In genomic region chr6:47762502-47762901, GRCh38 we compare ENCODE assay signal across 19 cellular contexts. TPM values are rescaled to one million over a fixed set of nuclear protein-coding genes. Genes with fewer than 3 reads are reported as not detected.
DNase-seq lines count a peak whose midpoint lies in the region; ATAC-seq, FAIRE-seq and TF ChIP-seq lines count a peak whose summit lies in the region.
"Had no signal": no experiment of that assay in that cellular context is flagged by ENCODE, and none has a peak within 500 bp of the region (broad histone marks: within the 10 kb centered on the region; RNA-seq: fewer than 3 reads in every experiment).

No MANE protein-coding gene starts in this region.

- ATAC-seq in HG03342 (IDR thresholded peaks at IDR 0.05; ENCODE audit: unreplicated experiment) (no peak), GM18502 (IDR thresholded peaks at IDR 0.05; ENCODE audit: poor library complexity, unreplicated experiment) (no peak)

- peak overlapping the region; percentile 2; the same call in 1 of the 2 replicates for H3K4me3 ChIP-seq in OCI-LY3 (ENCODE audit: low read length)
- H3K4me3 ChIP-seq: GM23248 had no signal

- H3K4me1 ChIP-seq in OCI-LY3 (ENCODE audit: low read length) = peaks cover 19% of the 10 kb centered on the region

- peaks cover 9% of the 10 kb centered on the region; the same call in 1 of the 2 replicates for H3K9me3 ChIP-seq in OCI-LY3 (ENCODE audit: insufficient read depth, low read length)

- H3K79me2 ChIP-seq in OCI-LY3 (ENCODE audit: low read length) = no peaks in the 10 kb centered on the region

- no peaks in the 10 kb centered on the region for H3K27me3 ChIP-seq in OCI-LY3 (ENCODE audit: low read depth, low read length)

- peak overlapping the region; percentile 8; the same call in 1 of the 2 replicates for H3K4me2 ChIP-seq in OCI-LY3 (ENCODE audit: low read length)

- no peak for TF ChIP-seq CTCF in 22Rv1 (IDR thresholded peaks at IDR 0.05)
- TF ChIP-seq CTCF in OCI-LY3 (IDR thresholded peaks at IDR 0.05; ENCODE audit: low read depth, low read length) = no peak

- H3K36me3 ChIP-seq in OCI-LY3 (replicated peaks; ENCODE audit: low read depth, low read length) = peaks cover 8% of the 10 kb centered on the region

- no peaks in the 10 kb centered on the region for H4K20me1 ChIP-seq in OCI-LY3 (ENCODE audit: insufficient read depth, low read length)

- FAIRE-seq in GM12892 (lab: Jason Lieb, UNC) = peak; percentile 33
- FAIRE-seq: G401.6, GM19239, H1 had no signal

- H3K27ac ChIP-seq in 22Rv1 = 0 out of 2 replicates have a peak overlapping the region, but pooled peaks have one; percentile 11
- H3K27ac ChIP-seq in OCI-LY3 (ENCODE audit: low read length) = peak overlapping the region; percentile 38
- H3K27ac ChIP-seq: GM23248 had no signal

- no peak for TF ChIP-seq POLR2A in GM12892 (IDR thresholded peaks at IDR 0.05; ENCODE audit: low read depth, low read length)

- H3K9ac ChIP-seq in OCI-LY3 (ENCODE audit: low read length) = no peak overlapping the region
- H3K9ac ChIP-seq: GM23248 had no signal

- DNase-seq in GM12892 (ENCODE audit: insufficient read length) (no peak), DMS53 (lab: John Stamatoyannopoulos, UW) (no peak)
- DNase-seq: 8988T; C1 segment of cervical spinal cord; Calu3; CD4-positive, alpha-beta memory T cell; COR-L47; DND-41; GM23248; H7; HCEC 1CT had no signal

- H2AFZ ChIP-seq in OCI-LY3 (ENCODE audit: low read depth, low read length) = 0 out of 2 replicates have a peak overlapping the region, but pooled peaks have one; percentile 5
- H2AFZ ChIP-seq: GM23248 had no signal

RNA-seq across cellular contexts. Expression of gene OPN5, which starts 19.3 kb away (rescaled TPM):
- polyA plus RNA-seq in GM12892 (2012; ENCODE audit: missing spikeins) = not detected
- polyA plus RNA-seq: BJ; CD4-positive, alpha-beta memory T cell; GM23248; H1 had no signal
